ENCODE assay signal across 1 cellular context in the genomic region with DNA sequence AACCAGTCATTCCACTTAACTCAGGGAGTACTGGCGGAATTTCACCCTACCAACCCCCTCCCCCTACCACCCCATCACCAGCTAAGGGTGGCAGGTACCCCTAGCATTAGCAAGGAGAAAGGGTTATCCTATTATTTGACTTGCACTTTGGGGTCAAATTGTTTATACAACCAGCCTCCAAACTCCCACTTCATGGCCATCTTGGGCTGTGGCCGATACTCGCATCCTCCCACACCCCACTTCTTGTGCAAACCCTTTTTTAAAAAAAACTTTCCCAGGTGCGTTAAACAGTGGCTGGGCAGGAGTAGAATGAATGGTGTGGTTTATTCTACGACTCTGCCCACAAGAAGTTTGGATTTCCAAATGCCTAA.
TF ChIP-seq lines count a peak whose summit lies in the region.

No MANE protein-coding gene starts in this region.

TF ChIP-seq in K562, 482 proteins besides CTCF, POLR2A, EP300 and RAD21 (continued from another document and continues in another):
- TF ChIP-seq, protein P1, sequence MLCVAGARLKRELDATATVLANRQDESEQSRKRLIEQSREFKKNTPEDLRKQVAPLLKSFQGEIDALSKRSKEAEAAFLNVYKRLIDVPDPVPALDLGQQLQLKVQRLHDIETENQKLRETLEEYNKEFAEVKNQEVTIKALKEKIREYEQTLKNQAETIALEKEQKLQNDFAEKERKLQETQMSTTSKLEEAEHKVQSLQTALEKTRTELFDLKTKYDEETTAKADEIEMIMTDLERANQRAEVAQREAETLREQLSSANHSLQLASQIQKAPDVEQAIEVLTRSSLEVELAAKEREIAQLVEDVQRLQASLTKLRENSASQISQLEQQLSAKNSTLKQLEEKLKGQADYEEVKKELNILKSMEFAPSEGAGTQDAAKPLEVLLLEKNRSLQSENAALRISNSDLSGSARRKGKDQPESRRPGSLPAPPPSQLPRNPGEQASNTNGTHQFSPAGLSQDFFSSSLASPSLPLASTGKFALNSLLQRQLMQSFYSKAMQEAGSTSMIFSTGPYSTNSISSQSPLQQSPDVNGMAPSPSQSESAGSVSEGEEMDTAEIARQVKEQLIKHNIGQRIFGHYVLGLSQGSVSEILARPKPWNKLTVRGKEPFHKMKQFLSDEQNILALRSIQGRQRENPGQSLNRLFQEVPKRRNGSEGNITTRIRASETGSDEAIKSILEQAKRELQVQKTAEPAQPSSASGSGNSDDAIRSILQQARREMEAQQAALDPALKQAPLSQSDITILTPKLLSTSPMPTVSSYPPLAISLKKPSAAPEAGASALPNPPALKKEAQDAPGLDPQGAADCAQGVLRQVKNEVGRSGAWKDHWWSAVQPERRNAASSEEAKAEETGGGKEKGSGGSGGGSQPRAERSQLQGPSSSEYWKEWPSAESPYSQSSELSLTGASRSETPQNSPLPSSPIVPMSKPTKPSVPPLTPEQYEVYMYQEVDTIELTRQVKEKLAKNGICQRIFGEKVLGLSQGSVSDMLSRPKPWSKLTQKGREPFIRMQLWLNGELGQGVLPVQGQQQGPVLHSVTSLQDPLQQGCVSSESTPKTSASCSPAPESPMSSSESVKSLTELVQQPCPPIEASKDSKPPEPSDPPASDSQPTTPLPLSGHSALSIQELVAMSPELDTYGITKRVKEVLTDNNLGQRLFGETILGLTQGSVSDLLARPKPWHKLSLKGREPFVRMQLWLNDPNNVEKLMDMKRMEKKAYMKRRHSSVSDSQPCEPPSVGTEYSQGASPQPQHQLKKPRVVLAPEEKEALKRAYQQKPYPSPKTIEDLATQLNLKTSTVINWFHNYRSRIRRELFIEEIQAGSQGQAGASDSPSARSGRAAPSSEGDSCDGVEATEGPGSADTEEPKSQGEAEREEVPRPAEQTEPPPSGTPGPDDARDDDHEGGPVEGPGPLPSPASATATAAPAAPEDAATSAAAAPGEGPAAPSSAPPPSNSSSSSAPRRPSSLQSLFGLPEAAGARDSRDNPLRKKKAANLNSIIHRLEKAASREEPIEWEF (CRISPR knock-in tag; IDR thresholded peaks at IDR 0.05) = no peak
- TF ChIP-seq ZNF174 (CRISPR knock-in tag; IDR thresholded peaks at IDR 0.05) = no peak
- TF ChIP-seq, protein P2, sequence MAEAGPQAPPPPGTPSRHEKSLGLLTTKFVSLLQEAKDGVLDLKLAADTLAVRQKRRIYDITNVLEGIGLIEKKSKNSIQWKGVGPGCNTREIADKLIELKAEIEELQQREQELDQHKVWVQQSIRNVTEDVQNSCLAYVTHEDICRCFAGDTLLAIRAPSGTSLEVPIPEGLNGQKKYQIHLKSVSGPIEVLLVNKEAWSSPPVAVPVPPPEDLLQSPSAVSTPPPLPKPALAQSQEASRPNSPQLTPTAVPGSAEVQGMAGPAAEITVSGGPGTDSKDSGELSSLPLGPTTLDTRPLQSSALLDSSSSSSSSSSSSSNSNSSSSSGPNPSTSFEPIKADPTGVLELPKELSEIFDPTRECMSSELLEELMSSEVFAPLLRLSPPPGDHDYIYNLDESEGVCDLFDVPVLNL (CRISPR knock-in tag; IDR thresholded peaks at IDR 0.05; ENCODE audit: low read depth) = no peak
- TF ChIP-seq CBX2 (IDR thresholded peaks at IDR 0.05; ENCODE audit: insufficient read depth, low read length, poor library complexity, severe bottlenecking) = no peak
- peak in 1 of 2 experiments; percentile 17; a peak in 1 of 4 replicates for TF ChIP-seq ARNT (IDR thresholded peaks at IDR 0.05)
- no peak for TF ChIP-seq TCF7 (IDR thresholded peaks at IDR 0.05; ENCODE audit: borderline replicate concordance)
- no peak for TF ChIP-seq PHF8 (IDR thresholded peaks at IDR 0.05; ENCODE audit: borderline replicate concordance, low read length)
- TF ChIP-seq BRF1 (IDR thresholded peaks at IDR 0.05; ENCODE audit: borderline replicate concordance, extremely low read depth, insufficient read length) = no peak
- TF ChIP-seq, protein P3, sequence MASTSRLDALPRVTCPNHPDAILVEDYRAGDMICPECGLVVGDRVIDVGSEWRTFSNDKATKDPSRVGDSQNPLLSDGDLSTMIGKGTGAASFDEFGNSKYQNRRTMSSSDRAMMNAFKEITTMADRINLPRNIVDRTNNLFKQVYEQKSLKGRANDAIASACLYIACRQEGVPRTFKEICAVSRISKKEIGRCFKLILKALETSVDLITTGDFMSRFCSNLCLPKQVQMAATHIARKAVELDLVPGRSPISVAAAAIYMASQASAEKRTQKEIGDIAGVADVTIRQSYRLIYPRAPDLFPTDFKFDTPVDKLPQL (IDR thresholded peaks at IDR 0.05; ENCODE audit: extremely low read depth, insufficient read length) = no peak
- no peak for TF ChIP-seq ASH1L (IDR thresholded peaks at IDR 0.05; ENCODE audit: borderline replicate concordance, low read depth, partially characterized antibody)
- TF ChIP-seq NBN (IDR thresholded peaks at IDR 0.05; ENCODE audit: low read depth) = 0 out of 2 replicates have a peak, but pooled peaks have one; percentile 22
- no peak for TF ChIP-seq FOXK1 (CRISPR knock-in tag; IDR thresholded peaks at IDR 0.05; ENCODE audit: borderline replicate concordance)
- no peak for TF ChIP-seq SP2 (IDR thresholded peaks at IDR 0.05; ENCODE audit: extremely low read depth, low read depth, low read length, poor library complexity, severe bottlenecking)
- TF ChIP-seq NFIX (CRISPR knock-in tag; IDR thresholded peaks at IDR 0.05; ENCODE audit: low read depth) = no peak
- TF ChIP-seq, protein P4, sequence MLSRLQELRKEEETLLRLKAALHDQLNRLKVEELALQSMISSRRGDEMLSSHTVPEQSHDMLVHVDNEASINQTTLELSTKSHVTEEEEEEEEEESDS (CRISPR knock-in tag; IDR thresholded peaks at IDR 0.05) = no peak
- no peak for TF ChIP-seq ZNF121 (CRISPR knock-in tag; conservative IDR thresholded peaks at IDR 0.05)
- TF ChIP-seq ARID1B (IDR thresholded peaks at IDR 0.05) = peak; percentile 6; the same call in 1 of the 2 replicates
- TF ChIP-seq ZNF696 (CRISPR knock-in tag; conservative IDR thresholded peaks at IDR 0.05) = no peak
- TF ChIP-seq HCFC1 (IDR thresholded peaks at IDR 0.05; ENCODE audit: low read depth, low read length) = no peak
- TF ChIP-seq JUN (IDR thresholded peaks at IDR 0.05; ENCODE audit: borderline replicate concordance, low read depth, low read length) = no peak
- TF ChIP-seq JUN (CRISPR knock-in tag; IDR thresholded peaks at IDR 0.05; ENCODE audit: borderline replicate concordance) = no peak
- no peak for TF ChIP-seq POU5F1 (IDR thresholded peaks at IDR 0.05; ENCODE audit: borderline replicate concordance, low read depth, low read length, partially characterized antibody)
- no peak for TF ChIP-seq ZNF707 (CRISPR knock-in tag; conservative IDR thresholded peaks at IDR 0.05)
- no peak for TF ChIP-seq DNMT1 (IDR thresholded peaks at IDR 0.05)
- no peak for TF ChIP-seq NCOA6 (IDR thresholded peaks at IDR 0.05)
- no peak for TF ChIP-seq NCOR1 (IDR thresholded peaks at IDR 0.05)
- peak; percentile 2; the same call in 1 of the 2 replicates for TF ChIP-seq POLR2AphosphoS5 (IDR thresholded peaks at IDR 0.05; ENCODE audit: control insufficient read depth, insufficient read depth, low read depth, low read length)
- TF ChIP-seq SPI1 (IDR thresholded peaks at IDR 0.05; ENCODE audit: borderline replicate concordance, low read depth, low read length) = no peak
- no peak for TF ChIP-seq ZNF77 (CRISPR knock-in tag; IDR thresholded peaks at IDR 0.05)
- TF ChIP-seq ZNF586 (CRISPR knock-in tag; conservative IDR thresholded peaks at IDR 0.05) = no peak
- no peak for TF ChIP-seq HDAC3 (IDR thresholded peaks at IDR 0.05; ENCODE audit: borderline replicate concordance, partially characterized antibody)
- TF ChIP-seq SMARCA5 (IDR thresholded peaks at IDR 0.05) = no peak
- no peak for TF ChIP-seq MCM2 (IDR thresholded peaks at IDR 0.05; ENCODE audit: low read depth)
- no peak for TF ChIP-seq SMARCB1 (IDR thresholded peaks at IDR 0.05; ENCODE audit: insufficient read length, low read depth)
- TF ChIP-seq EZH2 (IDR thresholded peaks at IDR 0.05; ENCODE audit: borderline replicate concordance, low read depth, low read length) = no peak
- TF ChIP-seq ZNF444 (CRISPR knock-in tag; IDR thresholded peaks at IDR 0.05) = no peak
- TF ChIP-seq MTF1 (CRISPR knock-in tag; IDR thresholded peaks at IDR 0.05; ENCODE audit: borderline replicate concordance) = no peak
- TF ChIP-seq, protein P5, sequence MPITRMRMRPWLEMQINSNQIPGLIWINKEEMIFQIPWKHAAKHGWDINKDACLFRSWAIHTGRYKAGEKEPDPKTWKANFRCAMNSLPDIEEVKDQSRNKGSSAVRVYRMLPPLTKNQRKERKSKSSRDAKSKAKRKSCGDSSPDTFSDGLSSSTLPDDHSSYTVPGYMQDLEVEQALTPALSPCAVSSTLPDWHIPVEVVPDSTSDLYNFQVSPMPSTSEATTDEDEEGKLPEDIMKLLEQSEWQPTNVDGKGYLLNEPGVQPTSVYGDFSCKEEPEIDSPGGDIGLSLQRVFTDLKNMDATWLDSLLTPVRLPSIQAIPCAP (CRISPR knock-in tag; IDR thresholded peaks at IDR 0.05; ENCODE audit: borderline replicate concordance) = no peak
- TF ChIP-seq, protein P6, sequence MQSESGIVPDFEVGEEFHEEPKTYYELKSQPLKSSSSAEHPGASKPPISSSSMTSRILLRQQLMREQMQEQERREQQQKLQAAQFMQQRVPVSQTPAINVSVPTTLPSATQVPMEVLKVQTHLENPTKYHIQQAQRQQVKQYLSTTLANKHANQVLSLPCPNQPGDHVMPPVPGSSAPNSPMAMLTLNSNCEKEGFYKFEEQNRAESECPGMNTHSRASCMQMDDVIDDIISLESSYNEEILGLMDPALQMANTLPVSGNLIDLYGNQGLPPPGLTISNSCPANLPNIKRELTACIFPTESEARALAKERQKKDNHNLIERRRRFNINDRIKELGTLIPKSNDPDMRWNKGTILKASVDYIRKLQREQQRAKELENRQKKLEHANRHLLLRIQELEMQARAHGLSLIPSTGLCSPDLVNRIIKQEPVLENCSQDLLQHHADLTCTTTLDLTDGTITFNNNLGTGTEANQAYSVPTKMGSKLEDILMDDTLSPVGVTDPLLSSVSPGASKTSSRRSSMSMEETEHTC (IDR thresholded peaks at IDR 0.05) = no peak
- TF ChIP-seq GABPB2 (CRISPR knock-in tag; conservative IDR thresholded peaks at IDR 0.05) = no peak
- no peak for TF ChIP-seq HDAC6 (IDR thresholded peaks at IDR 0.05; ENCODE audit: low read depth, low read length)
- no peak for TF ChIP-seq MEF2D (tag; conservative IDR thresholded peaks at IDR 0.05; ENCODE audit: low read depth)
- TF ChIP-seq HMG20A (CRISPR knock-in tag; conservative IDR thresholded peaks at IDR 0.05) = no peak
- TF ChIP-seq, protein P7, sequence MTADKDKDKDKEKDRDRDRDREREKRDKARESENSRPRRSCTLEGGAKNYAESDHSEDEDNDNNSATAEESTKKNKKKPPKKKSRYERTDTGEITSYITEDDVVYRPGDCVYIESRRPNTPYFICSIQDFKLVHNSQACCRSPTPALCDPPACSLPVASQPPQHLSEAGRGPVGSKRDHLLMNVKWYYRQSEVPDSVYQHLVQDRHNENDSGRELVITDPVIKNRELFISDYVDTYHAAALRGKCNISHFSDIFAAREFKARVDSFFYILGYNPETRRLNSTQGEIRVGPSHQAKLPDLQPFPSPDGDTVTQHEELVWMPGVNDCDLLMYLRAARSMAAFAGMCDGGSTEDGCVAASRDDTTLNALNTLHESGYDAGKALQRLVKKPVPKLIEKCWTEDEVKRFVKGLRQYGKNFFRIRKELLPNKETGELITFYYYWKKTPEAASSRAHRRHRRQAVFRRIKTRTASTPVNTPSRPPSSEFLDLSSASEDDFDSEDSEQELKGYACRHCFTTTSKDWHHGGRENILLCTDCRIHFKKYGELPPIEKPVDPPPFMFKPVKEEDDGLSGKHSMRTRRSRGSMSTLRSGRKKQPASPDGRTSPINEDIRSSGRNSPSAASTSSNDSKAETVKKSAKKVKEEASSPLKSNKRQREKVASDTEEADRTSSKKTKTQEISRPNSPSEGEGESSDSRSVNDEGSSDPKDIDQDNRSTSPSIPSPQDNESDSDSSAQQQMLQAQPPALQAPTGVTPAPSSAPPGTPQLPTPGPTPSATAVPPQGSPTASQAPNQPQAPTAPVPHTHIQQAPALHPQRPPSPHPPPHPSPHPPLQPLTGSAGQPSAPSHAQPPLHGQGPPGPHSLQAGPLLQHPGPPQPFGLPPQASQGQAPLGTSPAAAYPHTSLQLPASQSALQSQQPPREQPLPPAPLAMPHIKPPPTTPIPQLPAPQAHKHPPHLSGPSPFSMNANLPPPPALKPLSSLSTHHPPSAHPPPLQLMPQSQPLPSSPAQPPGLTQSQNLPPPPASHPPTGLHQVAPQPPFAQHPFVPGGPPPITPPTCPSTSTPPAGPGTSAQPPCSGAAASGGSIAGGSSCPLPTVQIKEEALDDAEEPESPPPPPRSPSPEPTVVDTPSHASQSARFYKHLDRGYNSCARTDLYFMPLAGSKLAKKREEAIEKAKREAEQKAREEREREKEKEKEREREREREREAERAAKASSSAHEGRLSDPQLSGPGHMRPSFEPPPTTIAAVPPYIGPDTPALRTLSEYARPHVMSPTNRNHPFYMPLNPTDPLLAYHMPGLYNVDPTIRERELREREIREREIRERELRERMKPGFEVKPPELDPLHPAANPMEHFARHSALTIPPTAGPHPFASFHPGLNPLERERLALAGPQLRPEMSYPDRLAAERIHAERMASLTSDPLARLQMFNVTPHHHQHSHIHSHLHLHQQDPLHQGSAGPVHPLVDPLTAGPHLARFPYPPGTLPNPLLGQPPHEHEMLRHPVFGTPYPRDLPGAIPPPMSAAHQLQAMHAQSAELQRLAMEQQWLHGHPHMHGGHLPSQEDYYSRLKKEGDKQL (CRISPR knock-in tag; IDR thresholded peaks at IDR 0.05; ENCODE audit: borderline replicate concordance) = no peak
